1 cellular context compared by ENCODE assay signal in genomic region chr16:48441863-48442279, GRCh38.
TF ChIP-seq lines count a peak whose summit lies in the region.

No MANE protein-coding gene starts in this region.

TF ChIP-seq in HepG2, 621 proteins besides CTCF, POLR2A, EP300 and RAD21 (continued from another document and continues in another):
- TF ChIP-seq GRHL1 (CRISPR knock-in tag; conservative IDR thresholded peaks at IDR 0.05) (no peak), ZNF468 (CRISPR knock-in tag; IDR thresholded peaks at IDR 0.05) (no peak), ZNF234 (CRISPR knock-in tag; conservative IDR thresholded peaks at IDR 0.05) (no peak), ZNF329 (CRISPR knock-in tag; IDR thresholded peaks at IDR 0.05; ENCODE audit: low read depth) (no peak), ZNF784 (CRISPR knock-in tag; IDR thresholded peaks at IDR 0.05; ENCODE audit: borderline replicate concordance) (no peak), ZBTB42 (CRISPR knock-in tag; IDR thresholded peaks at IDR 0.05) (no peak), MXI1 (IDR thresholded peaks at IDR 0.05; ENCODE audit: borderline replicate concordance, low read depth, low read length) (no peak), ZNF30 (CRISPR knock-in tag; IDR thresholded peaks at IDR 0.05) (no peak), ZBTB14 (CRISPR knock-in tag; IDR thresholded peaks at IDR 0.05) (no peak), ZNF841 (CRISPR knock-in tag; IDR thresholded peaks at IDR 0.05; ENCODE audit: borderline replicate concordance) (no peak), MBNL3 (CRISPR knock-in tag; conservative IDR thresholded peaks at IDR 0.05) (no peak), THRA (CRISPR knock-in tag; IDR thresholded peaks at IDR 0.05; ENCODE audit: borderline replicate concordance) (peak; percentile 62; the same call in 1 of the 2 replicates), SNAI1 (CRISPR knock-in tag; IDR thresholded peaks at IDR 0.05; ENCODE audit: borderline replicate concordance) (no peak), ZNF224 (CRISPR knock-in tag; IDR thresholded peaks at IDR 0.05) (no peak), ZNF512B (CRISPR knock-in tag; IDR thresholded peaks at IDR 0.05; ENCODE audit: borderline replicate concordance) (peak; percentile 89), SOX6 (IDR thresholded peaks at IDR 0.05) (no peak), SOX6 (CRISPR knock-in tag; IDR thresholded peaks at IDR 0.05) (peak; percentile 89), POGK (CRISPR knock-in tag; conservative IDR thresholded peaks at IDR 0.05) (no peak), USF2 (IDR thresholded peaks at IDR 0.05; ENCODE audit: low read depth, low read length) (no peak), USF2 (CRISPR knock-in tag; IDR thresholded peaks at IDR 0.05; ENCODE audit: borderline replicate concordance) (no peak), ZNF383 (CRISPR knock-in tag; IDR thresholded peaks at IDR 0.05; ENCODE audit: borderline replicate concordance) (no peak), ZKSCAN1 (IDR thresholded peaks at IDR 0.05; ENCODE audit: low read length) (no peak), CCAR2 (optimal IDR thresholded peaks at IDR 0.05; ENCODE audit: low read depth, low read length) (no peak), SOX13 (IDR thresholded peaks at IDR 0.05) (peak; percentile 56; the same call in 1 of the 2 replicates), SOX13 (CRISPR knock-in tag; conservative IDR thresholded peaks at IDR 0.05 in 1 of 2, IDR thresholded peaks at IDR 0.05 in 1 of 2) (peak in 1 of 2 experiments; percentile 89; a peak in 2 of 4 replicates), SOX5 (CRISPR knock-in tag; IDR thresholded peaks at IDR 0.05; ENCODE audit: borderline replicate concordance) (peak; percentile 84; the same call in 1 of the 2 replicates), TFDP2 (CRISPR knock-in tag; IDR thresholded peaks at IDR 0.05) (no peak), THAP7 (CRISPR knock-in tag; IDR thresholded peaks at IDR 0.05) (no peak), ZFP91 (CRISPR knock-in tag; IDR thresholded peaks at IDR 0.05; ENCODE audit: borderline replicate concordance) (no peak), IKZF4 (CRISPR knock-in tag; IDR thresholded peaks at IDR 0.05; ENCODE audit: borderline replicate concordance, low read depth, not compliant biosample characterization) (no peak), CAMTA2 (CRISPR knock-in tag; IDR thresholded peaks at IDR 0.05; ENCODE audit: borderline replicate concordance) (no peak), SNAPC4 (CRISPR knock-in tag; IDR thresholded peaks at IDR 0.05) (no peak), XBP1 (CRISPR knock-in tag; IDR thresholded peaks at IDR 0.05) (no peak), MZF1 (CRISPR knock-in tag; IDR thresholded peaks at IDR 0.05; ENCODE audit: borderline replicate concordance) (no peak), SP5 (CRISPR knock-in tag; IDR thresholded peaks at IDR 0.05; ENCODE audit: borderline replicate concordance, low read depth) (peak; percentile 43; the same call in 1 of the 2 replicates)
